15 cellular contexts compared by ENCODE assay signal in genomic region chr20:31284964-31285363, GRCh38. TPM values are rescaled to one million over a fixed set of nuclear protein-coding genes. Genes with fewer than 3 reads are reported as not detected.
"Had no signal": no experiment of that assay in that cellular context is flagged by ENCODE, and none has a peak within 500 bp of the region (broad histone marks: within the 10 kb centered on the region; RNA-seq: fewer than 3 reads in every experiment).

No MANE protein-coding gene starts in this region.

RNA-seq across cellular contexts. Expression of gene DEFB116, which starts 23.4 kb away (rescaled TPM):
- total RNA-seq: stomach, subcutaneous adipose tissue, suprapubic skin, temporal lobe, testis, thoracic aorta, thyroid gland, tibial nerve, transverse colon, upper lobe of left lung, upper lobe of right lung, ureter, urinary bladder, uterus, vagina had no signal

RNA-seq across cellular contexts. Expression of gene DEFB115, which starts 27.5 kb away (rescaled TPM):
- total RNA-seq: stomach, subcutaneous adipose tissue, suprapubic skin, temporal lobe, testis, thoracic aorta, thyroid gland, tibial nerve, transverse colon, upper lobe of left lung, upper lobe of right lung, ureter, urinary bladder, uterus, vagina had no signal
